Comparison of ENCODE assay signal across 9 cellular contexts in genomic region chr6:27295301-27296079, GRCh38. TPM values are rescaled to one million over a fixed set of nuclear protein-coding genes. Genes with fewer than 3 reads are reported as not detected.
DNase-seq lines count a peak whose midpoint lies in the region; ATAC-seq, FAIRE-seq and TF ChIP-seq lines count a peak whose summit lies in the region.
"Had no signal": no experiment of that assay in that cellular context is flagged by ENCODE, and none has a peak within 500 bp of the region (broad histone marks: within the 10 kb centered on the region; RNA-seq: fewer than 3 reads in every experiment).

No MANE protein-coding gene starts in this region.

- POLR2A ChIA-PET in HepG2 (lab: Yijun Ruan, JAX), result interaction anchor here (1.3 to 1.6 kb wide), 2 partner anchors 93 to 178 kb away, joined by 3 to 5 read pairs; partner anchors contain the start of genes ZNF184 and ZNF391

- H3K27me3 ChIP-seq in HepG2 (ENCODE audit: control insufficient read depth in 1 of 2, insufficient read depth in 2 of 2, low read length in 2 of 2) (peaks cover under 1 to 26% of the 10 kb centered on the region in 2 experiments; a peak in 4 of 5 replicates), right lobe of liver (peaks cover 6 to 37% of the 10 kb centered on the region in 2 donors)
- H3K27me3 ChIP-seq: SJSA1 had no signal

- peak overlapping the region; percentile 24 for H2AFZ ChIP-seq in HepG2 (ENCODE audit: low read length)

- H3K4me1 ChIP-seq in HepG2 (ENCODE audit: insufficient read depth, low read length) (peaks cover 59% of the 10 kb centered on the region), right lobe of liver (no peaks in the 10 kb centered on the region)
- H3K4me1 ChIP-seq: SJSA1 had no signal

- no peak overlapping the region for H3K9ac ChIP-seq in HepG2 (ENCODE audit: insufficient read depth, low read depth, low read length)

- H4K20me1 ChIP-seq in HepG2 (ENCODE audit: insufficient read depth, low read length), result no peaks in the 10 kb centered on the region

- peak overlapping the region; percentile 48 to 75 (median 63) for H3K4me3 ChIP-seq in HepG2 (replicated peaks in 1 of 3; ENCODE audit: insufficient read depth in 1 of 3, low read depth in 2 of 3, low read length in 3 of 3)
- no peak overlapping the region for H3K4me3 ChIP-seq in right lobe of liver
- H3K4me3 ChIP-seq in fibroblast of pulmonary artery (replicated peaks; ENCODE audit: low read depth, low read length), result peak overlapping the region; percentile 57
- H3K4me3 ChIP-seq: SJSA1 had no signal

- TF ChIP-seq POLR2A in HepG2 (IDR thresholded peaks at IDR 0.05; ENCODE audit: insufficient read depth in 1 of 2, low read depth in 2 of 2, low read length in 2 of 2), result no peak
- TF ChIP-seq POLR2A in right lobe of liver (IDR thresholded peaks at IDR 0.05), result no peak

- H3K36me3 ChIP-seq in HepG2 (replicated peaks in 1 of 2; ENCODE audit: control insufficient read depth in 1 of 2, insufficient read depth in 2 of 2, low read length in 2 of 2) (no peaks in the 10 kb centered on the region), right lobe of liver (no peaks in the 10 kb centered on the region)
- H3K36me3 ChIP-seq: SJSA1 had no signal

- FAIRE-seq in HepG2 (lab: Jason Lieb, UNC), result peak; percentile 64
- peak; percentile 35 for FAIRE-seq in RCC 7860 (lab: Jason Lieb, UNC)

- CTCF ChIA-PET in HepG2 (lab: Yijun Ruan, JAX; ENCODE audit: low intra/inter-chr PET ratio, low total read pairs), result no interaction called here

- ATAC-seq in HepG2 (peak; percentile 75), right lobe of liver (no peak), GM19397 (IDR thresholded peaks at IDR 0.05; ENCODE audit: unreplicated experiment) (no peak), sciatic nerve (no peak)

- no TSS peak for BruUV-seq in HepG2 (replicated peaks; lab: Mats Ljungman, UMichigan)

- H3K79me2 ChIP-seq in HepG2 (ENCODE audit: insufficient read depth, low read length), result no peaks in the 10 kb centered on the region

- H3K9me3 ChIP-seq in HepG2 (ENCODE audit: low read length) (no peaks in the 10 kb centered on the region), right lobe of liver (no peaks in the 10 kb centered on the region)

- TF ChIP-seq EP300 in HepG2 (IDR thresholded peaks at IDR 0.05; ENCODE audit: low read depth in 2 of 2, low read length in 2 of 2) (no peak), HepG2 (CRISPR knock-in tag; IDR thresholded peaks at IDR 0.05; ENCODE audit: borderline replicate concordance) (no peak)

- in situ Hi-C loops in HepG2 (cut with HindIII; ENCODE audit: extremely low pct_ligation_motif_present, low pct_unique_long_range_greater_than_20kb), result no loop called here

- TF ChIP-seq CTCF in HepG2 (CRISPR knock-in tag; IDR thresholded peaks at IDR 0.05) (no peak), right lobe of liver (IDR thresholded peaks at IDR 0.05) (no peak), fibroblast of pulmonary artery (IDR thresholded peaks at IDR 0.05; ENCODE audit: low read length, missing control alignments) (no peak), GM10266 (IDR thresholded peaks at IDR 0.05; ENCODE audit: control insufficient read depth, insufficient read depth, low read depth, missing control alignments) (no peak)

- H3K27ac ChIP-seq in HepG2 (ENCODE audit: extremely low read length, insufficient read depth, low read length) (no peak overlapping the region), right lobe of liver (no peak overlapping the region)
- H3K27ac ChIP-seq: SJSA1 had no signal

- WGBS in HepG2 (ENCODE audit: low lambda C conversion rate), result 7% methylated on average over 20 of the region's 20 CpGs
- 6% methylated on average over 20 of the region's 20 CpGs for WGBS in right lobe of liver (ENCODE audit: insufficient coverage, low coverage, low lambda C conversion rate, missing lambda C conversion rate)

- intact Hi-C loops in HepG2 (cut with micrococcal nuclease; ENCODE audit: unreplicated experiment) (loop anchor here (5.0 kb wide), 1 partner anchor 108 kb away; no protein-coding TSS in a partner anchor), right lobe of liver (cut with DNase I) (no loop called here), sciatic nerve (cut with DNase I) (no loop called here)

- DNase-seq in HepG2 (ENCODE audit: low spot score) (peak; percentile 79), right lobe of liver (no peak), RCC 7860 (ENCODE audit: low spot score) (peak; percentile 85), fibroblast of pulmonary artery (ENCODE audit: low read depth) (peak; percentile 72), SIG-M5 treated with dmso at 0.1 percent for 504 hours (lab: John Stamatoyannopoulos, UW; ENCODE audit: unreplicated experiment) (no peak), sciatic nerve (ENCODE audit: low spot score) (no peak), GM10266 (ENCODE audit: extremely low spot score) (no peak)

- H3K4me2 ChIP-seq in HepG2 (ENCODE audit: low read depth, low read length), result peak overlapping the region; percentile 94

- TF ChIP-seq RAD21 in HepG2 (CRISPR knock-in tag; IDR thresholded peaks at IDR 0.05), result no peak

TF ChIP-seq in HepG2, 621 proteins besides CTCF, POLR2A, EP300 and RAD21 (continues in another document):
- TF ChIP-seq MIXL1 (CRISPR knock-in tag; IDR thresholded peaks at IDR 0.05), result peak; percentile 80; the same call in 1 of the 2 replicates
- TF ChIP-seq ZNF460 (CRISPR knock-in tag; IDR thresholded peaks at IDR 0.05; ENCODE audit: borderline replicate concordance), result no peak
- no peak for TF ChIP-seq CREBL2 (CRISPR knock-in tag; IDR thresholded peaks at IDR 0.05; ENCODE audit: borderline replicate concordance)
- 0 out of 2 replicates have a peak, but pooled peaks have one; percentile 4 for TF ChIP-seq STAG1 (CRISPR knock-in tag; IDR thresholded peaks at IDR 0.05)
- TF ChIP-seq ZNF354B (CRISPR knock-in tag; IDR thresholded peaks at IDR 0.05), result no peak
- TF ChIP-seq TMF1 (CRISPR knock-in tag; IDR thresholded peaks at IDR 0.05; ENCODE audit: low read depth), result no peak
- no peak for TF ChIP-seq SOX5 (CRISPR knock-in tag; IDR thresholded peaks at IDR 0.05; ENCODE audit: borderline replicate concordance)
- no peak for TF ChIP-seq NFYB (CRISPR knock-in tag; IDR thresholded peaks at IDR 0.05)
- no peak for TF ChIP-seq ISX (CRISPR knock-in tag; conservative IDR thresholded peaks at IDR 0.05)

RNA-seq across cellular contexts. Expression of gene POM121L2, which starts 16.6 kb away (rescaled TPM):
- total RNA-seq in HepG2 (2016; rRNA removed; fragmentation: Illumina TruSeq; extraction: Trizol) (not detected in 2 replicates), right lobe of liver (not detected), sciatic nerve (not detected)
- total RNA-seq in HepG2 (2016; cell fraction: cytosol; rRNA removed; fragmentation: Illumina TruSeq; extraction: Trizol; ENCODE audit: low read depth), result not detected in 2 replicates
- total RNA-seq in HepG2 (2016; cell fraction: insoluble cytoplasmic fraction; rRNA removed; fragmentation: Illumina TruSeq; extraction: Trizol), result not detected in 2 replicates
- total RNA-seq in HepG2 (2016; cell fraction: membrane; rRNA removed; fragmentation: Illumina TruSeq; extraction: Trizol), result not detected in 2 replicates
- not detected in 2 replicates for total RNA-seq in HepG2 (2016; cell fraction: nucleus; rRNA removed; fragmentation: Illumina TruSeq; extraction: Trizol)
- 0.01 TPM in 1 of 2 replicates, not detected in the other for polyA plus RNA-seq in HepG2 (2011; rRNA removed)
- not detected in 2 replicates for polyA plus RNA-seq in HepG2 (2011; cell fraction: cytosol; rRNA removed)
- polyA plus RNA-seq in HepG2 (2011; cell fraction: nucleus; rRNA removed), result not detected in 2 replicates
- polyA plus RNA-seq in HepG2 (2012), result not detected in 2 replicates
- not detected in 2 replicates for polyA plus RNA-seq in HepG2 (2016; cell fraction: cytosol; fragmentation: Illumina TruSeq; extraction: Trizol; ENCODE audit: low read depth)
- polyA plus RNA-seq in HepG2 (2016; cell fraction: insoluble cytoplasmic fraction; fragmentation: Illumina TruSeq; extraction: Trizol; ENCODE audit: low read depth), result not detected in 2 replicates
- polyA plus RNA-seq in HepG2 (2016; cell fraction: membrane; fragmentation: Illumina TruSeq; extraction: Trizol; ENCODE audit: low read depth), result not detected in 2 replicates
- polyA plus RNA-seq in HepG2 (2016; cell fraction: nucleus; fragmentation: Illumina TruSeq; extraction: Trizol; ENCODE audit: insufficient read depth, low read depth), result not detected in 2 replicates
- not detected in 2 replicates for polyA minus RNA-seq in HepG2 (2011; rRNA and poly(A)+ RNA removed; ENCODE audit: low replicate concordance)
- polyA minus RNA-seq in HepG2 (2011; cell fraction: cytosol; rRNA and poly(A)+ RNA removed), result not detected in 2 replicates
- not detected in 2 replicates for polyA minus RNA-seq in HepG2 (2011; cell fraction: nucleus; rRNA and poly(A)+ RNA removed)
- total RNA-seq: SJSA1 had no signal

RNA-seq across cellular contexts. Expression of gene PRSS16, which starts 48.0 kb away (rescaled TPM):
- total RNA-seq in HepG2 (2016; rRNA removed; fragmentation: Illumina TruSeq; extraction: Trizol) (not detected in 2 replicates), right lobe of liver (under 1 TPM in 2 of 6 experiments, not detected in 4; 0.29 to 0.37 TPM), sciatic nerve (0.67 TPM)
- not detected in 2 replicates for total RNA-seq in HepG2 (2016; cell fraction: cytosol; rRNA removed; fragmentation: Illumina TruSeq; extraction: Trizol; ENCODE audit: low read depth)
- not detected in 2 replicates for total RNA-seq in HepG2 (2016; cell fraction: insoluble cytoplasmic fraction; rRNA removed; fragmentation: Illumina TruSeq; extraction: Trizol)
- total RNA-seq in HepG2 (2016; cell fraction: membrane; rRNA removed; fragmentation: Illumina TruSeq; extraction: Trizol), result not detected in 2 replicates
- total RNA-seq in HepG2 (2016; cell fraction: nucleus; rRNA removed; fragmentation: Illumina TruSeq; extraction: Trizol), result not detected in 2 replicates
- not detected in 2 replicates for polyA plus RNA-seq in HepG2 (2011; rRNA removed)
- polyA plus RNA-seq in HepG2 (2011; cell fraction: cytosol; rRNA removed), result not detected in 2 replicates
- polyA plus RNA-seq in HepG2 (2011; cell fraction: nucleus; rRNA removed), result not detected in 2 replicates
- polyA plus RNA-seq in HepG2 (2012), result not detected in 2 replicates
- polyA plus RNA-seq in HepG2 (2016; cell fraction: cytosol; fragmentation: Illumina TruSeq; extraction: Trizol; ENCODE audit: low read depth), result not detected in 2 replicates
- polyA plus RNA-seq in HepG2 (2016; cell fraction: insoluble cytoplasmic fraction; fragmentation: Illumina TruSeq; extraction: Trizol; ENCODE audit: low read depth), result not detected in 2 replicates
- not detected in 2 replicates for polyA plus RNA-seq in HepG2 (2016; cell fraction: membrane; fragmentation: Illumina TruSeq; extraction: Trizol; ENCODE audit: low read depth)
- polyA plus RNA-seq in HepG2 (2016; cell fraction: nucleus; fragmentation: Illumina TruSeq; extraction: Trizol; ENCODE audit: insufficient read depth, low read depth), result not detected in 2 replicates
- 0.26 and 1.4 TPM in 2 replicates for polyA minus RNA-seq in HepG2 (2011; rRNA and poly(A)+ RNA removed; ENCODE audit: low replicate concordance)
- not detected in 2 replicates for polyA minus RNA-seq in HepG2 (2011; cell fraction: cytosol; rRNA and poly(A)+ RNA removed)
- not detected in 2 replicates for polyA minus RNA-seq in HepG2 (2011; cell fraction: nucleus; rRNA and poly(A)+ RNA removed)
- total RNA-seq: SJSA1 had no signal

Comparison
In these comparisons a context has a peak if more than half of its experiments do, and no peak if none do; other contexts are left out.
1. DNase-seq: peak in HepG2 (single experiment), RCC 7860 (single experiment) and fibroblast of pulmonary artery (single experiment); none in right lobe of liver (0 of 3), SIG-M5 treated with dmso at 0.1 percent for 504 hours (single experiment), sciatic nerve (single experiment) and GM10266 (single experiment).
2. H3K4me3 ChIP-seq: peak in HepG2 (3 of 3) and fibroblast of pulmonary artery (single experiment); none in right lobe of liver (0 of 3).